ENCODE assay signal across 1 cellular context in genomic region chr17:65584604-65585521, GRCh38.
TF ChIP-seq lines count a peak whose summit lies in the region.

No MANE protein-coding gene starts in this region.

TF ChIP-seq in HepG2, 621 proteins besides CTCF, POLR2A, EP300 and RAD21 (continued from another document and continues in another):
- TF ChIP-seq BCLAF1 (IDR thresholded peaks at IDR 0.05) (no peak), ZNF777 (CRISPR knock-in tag; IDR thresholded peaks at IDR 0.05) (no peak), POLR2AphosphoS2 (IDR thresholded peaks at IDR 0.05; ENCODE audit: low read depth, low read length) (no peak), ZNF615 (CRISPR knock-in tag; IDR thresholded peaks at IDR 0.05; ENCODE audit: borderline replicate concordance) (no peak), SETDB1 (CRISPR knock-in tag; IDR thresholded peaks at IDR 0.05; ENCODE audit: borderline replicate concordance) (no peak), ZNF3 (CRISPR knock-in tag; IDR thresholded peaks at IDR 0.05) (no peak), TARDBP (CRISPR knock-in tag; IDR thresholded peaks at IDR 0.05) (no peak), SKIL (CRISPR knock-in tag; IDR thresholded peaks at IDR 0.05; ENCODE audit: borderline replicate concordance) (no peak), POGZ (CRISPR knock-in tag; IDR thresholded peaks at IDR 0.05) (peak; percentile 56; the same call in 1 of the 2 replicates), FOXP1 (IDR thresholded peaks at IDR 0.05) (no peak), FOXP1 (CRISPR knock-in tag; IDR thresholded peaks at IDR 0.05) (no peak; the same call in 1 of the 2 replicates), UBTF (CRISPR knock-in tag; IDR thresholded peaks at IDR 0.05) (no peak), HNF4A (CRISPR knock-in tag; IDR thresholded peaks at IDR 0.05) (peak; percentile 74), HOXA3 (CRISPR knock-in tag; IDR thresholded peaks at IDR 0.05) (peak; percentile 36; the same call in 1 of the 2 replicates), NR2F2 (IDR thresholded peaks at IDR 0.05; ENCODE audit: borderline replicate concordance, low read depth) (no peak), ZNF570 (CRISPR knock-in tag; IDR thresholded peaks at IDR 0.05; ENCODE audit: borderline replicate concordance) (no peak), ARID5B (CRISPR knock-in tag; IDR thresholded peaks at IDR 0.05) (peak; percentile 74), ZNF224 (CRISPR knock-in tag; IDR thresholded peaks at IDR 0.05) (no peak), BHLHE40 (IDR thresholded peaks at IDR 0.05; ENCODE audit: low read length) (0 out of 2 replicates have a peak, but pooled peaks have one; percentile 21), TCF7 (IDR thresholded peaks at IDR 0.05; ENCODE audit: low read depth) (peak; percentile 85), ZNF746 (CRISPR knock-in tag; IDR thresholded peaks at IDR 0.05) (no peak), ZNF34 (CRISPR knock-in tag; IDR thresholded peaks at IDR 0.05; ENCODE audit: borderline replicate concordance) (0 out of 2 replicates have a peak, but pooled peaks have one; percentile 62), ATF3 (CRISPR knock-in tag; IDR thresholded peaks at IDR 0.05) (no peak), ZNF276 (CRISPR knock-in tag; IDR thresholded peaks at IDR 0.05; ENCODE audit: low read depth) (no peak), ZHX1 (CRISPR knock-in tag; IDR thresholded peaks at IDR 0.05; ENCODE audit: low read depth) (no peak), CENPX (CRISPR knock-in tag; IDR thresholded peaks at IDR 0.05) (no peak), ZNF879 (CRISPR knock-in tag; IDR thresholded peaks at IDR 0.05) (no peak), ZNF530 (CRISPR knock-in tag; IDR thresholded peaks at IDR 0.05; ENCODE audit: low read depth) (no peak), ZNF781 (CRISPR knock-in tag; IDR thresholded peaks at IDR 0.05; ENCODE audit: borderline replicate concordance, not compliant biosample characterization) (no peak), NCOR1 (IDR thresholded peaks at IDR 0.05; ENCODE audit: borderline replicate concordance, low read length) (peak; percentile 11; the same call in 1 of the 2 replicates), ARNT (IDR thresholded peaks at IDR 0.05) (no peak), CREB1 (IDR thresholded peaks at IDR 0.05) (no peak), CREB1 (CRISPR knock-in tag; IDR thresholded peaks at IDR 0.05) (no peak), ZNF251 (CRISPR knock-in tag; IDR thresholded peaks at IDR 0.05) (no peak), TRIM24 (CRISPR knock-in tag; IDR thresholded peaks at IDR 0.05) (no peak), ZNF343 (CRISPR knock-in tag; IDR thresholded peaks at IDR 0.05) (peak; percentile 77; the same call in 1 of the 2 replicates), HNF4G (IDR thresholded peaks at IDR 0.05; ENCODE audit: borderline replicate concordance, low read depth, low read length) (peak; percentile 15; the same call in 1 of the 2 replicates), HNF4G (CRISPR knock-in tag; IDR thresholded peaks at IDR 0.05; ENCODE audit: borderline replicate concordance, low read depth) (no peak), MED8 (CRISPR knock-in tag; IDR thresholded peaks at IDR 0.05; ENCODE audit: insufficient replicate concordance) (no peak), IRF9 (CRISPR knock-in tag; IDR thresholded peaks at IDR 0.05; ENCODE audit: borderline replicate concordance) (0 out of 2 replicates have a peak, but pooled peaks have one; percentile 63), ZNF546 (CRISPR knock-in tag; conservative IDR thresholded peaks at IDR 0.05) (no peak), ZNF841 (CRISPR knock-in tag; IDR thresholded peaks at IDR 0.05; ENCODE audit: borderline replicate concordance) (no peak), TCF12 (IDR thresholded peaks at IDR 0.05) (no peak), TCF12 (CRISPR knock-in tag; IDR thresholded peaks at IDR 0.05) (peak; percentile 44; the same call in 1 of the 2 replicates), JUN (CRISPR knock-in tag; IDR thresholded peaks at IDR 0.05) (peak; percentile 86), ZNF264 (CRISPR knock-in tag; IDR thresholded peaks at IDR 0.05) (0 out of 2 replicates have a peak, but pooled peaks have one; percentile 20), ELF1 (CRISPR knock-in tag; IDR thresholded peaks at IDR 0.05) (peak; percentile 73), ZNF644 (CRISPR knock-in tag; IDR thresholded peaks at IDR 0.05; ENCODE audit: low read depth) (peak; percentile 74), ZNF44 (CRISPR knock-in tag; IDR thresholded peaks at IDR 0.05) (no peak), ZNF432 (CRISPR knock-in tag; IDR thresholded peaks at IDR 0.05; ENCODE audit: borderline replicate concordance) (no peak), E2F1 (CRISPR knock-in tag; IDR thresholded peaks at IDR 0.05) (no peak), ETV6 (CRISPR knock-in tag; conservative IDR thresholded peaks at IDR 0.05) (no peak)
